Comparison of ENCODE assay signal across 28 cellular contexts in the genomic region with DNA sequence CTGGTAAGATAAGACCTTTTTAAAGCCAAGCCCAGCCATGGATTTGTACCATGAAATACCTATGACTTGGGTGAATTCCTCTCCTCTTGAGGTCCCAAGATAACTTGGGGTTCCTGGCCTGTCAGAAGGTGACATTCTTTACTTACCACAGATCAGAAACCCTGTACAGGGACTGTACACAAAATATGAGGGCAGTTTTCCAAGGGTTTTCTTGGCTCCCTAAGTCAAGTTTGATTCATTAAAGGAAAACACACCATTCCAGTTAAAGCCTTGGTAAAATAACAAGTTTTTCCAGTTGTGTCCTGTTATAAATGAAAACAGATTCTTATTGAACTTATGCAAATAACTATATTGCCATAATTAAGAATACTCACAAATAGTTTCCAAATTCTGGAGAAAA.
"Had no signal": no experiment of that assay in that cellular context is flagged by ENCODE, and none has a peak within 500 bp of the region (broad histone marks: within the 10 kb centered on the region; RNA-seq: fewer than 3 reads in every experiment).

No MANE protein-coding gene starts in this region.

- FAIRE-seq: colon, endometrium had no signal

- DNase-seq: activated CD4-positive, alpha-beta memory T cell treated with anti-CD3 and anti-CD28 coated beads, Interleukin-2, amount 10 ng/mL, durations not matched to agents 7 days and 5 days; activated CD4-positive, alpha-beta T cell treated with anti-CD3 and anti-CD28 coated beads for 1 hour; activated CD4-positive, alpha-beta T cell treated with anti-CD3 and anti-CD28 coated beads for 4 hours; activated CD4-positive, alpha-beta T cell treated with anti-CD3 and anti-CD28 coated beads, Interleukin-2, amount 10 ng/mL, durations not matched to agents 7 days and 5 days; activated CD4-positive, alpha-beta T cell treated with anti-CD3 and anti-CD28 coated beads, Interleukin-2, amount 50 U/mL, for 4 hours; activated CD8-positive, alpha-beta memory T cell treated with anti-CD3 and anti-CD28 coated beads, Interleukin-2, amount 50 U/mL, for 48 hours; activated effector memory CD4-positive, alpha-beta T cell treated with Interleukin-2 at 50 U/mL for 16 hours; activated gamma-delta T cell treated with Interleukin-2 at 50 U/mL for 16 hours; activated naive CD4-positive, alpha-beta T cell treated with anti-CD3 and anti-CD28 coated beads, Interleukin-2, amount 50 U/mL, for 16 hours; activated naive CD4-positive, alpha-beta T cell treated with Interleukin-2 at 50 U/mL for 16 hours; activated T-cell treated with anti-CD3 and anti-CD28 coated beads, Interleukin-2, amount 50 U/mL, for 4 hours; amniotic stem cell; anterior cingulate cortex; body of pancreas; caudate nucleus; cortex of kidney; effector CD8-positive, alpha-beta T cell; esophagus squamous epithelium; foreskin melanocyte; glutamatergic neuron; heart left ventricle; T-helper 2 cell had no signal

- H3K4me3 ChIP-seq: body of pancreas, esophagus squamous epithelium, heart left ventricle had no signal

- H3K4me3 Mint-ChIP-seq: activated CD4-positive, alpha-beta memory T cell treated with anti-CD3 and anti-CD28 coated beads, Interleukin-2, amount 10 ng/mL, durations not matched to agents 7 days and 5 days; activated CD4-positive, alpha-beta T cell treated with anti-CD3 and anti-CD28 coated beads, Interleukin-2, amount 10 ng/mL, durations not matched to agents 7 days and 5 days; activated naive CD8-positive, alpha-beta T cell; activated T-cell treated with anti-CD3 and anti-CD28 coated beads, Interleukin-2, amount 50 U/mL, for 4 hours; activated T-helper 17 cell treated with anti-CD3 and anti-CD28 coated beads, Interleukin-2, amount 50 U/mL, for 72 hours; WTC11 had no signal

- H3K27ac ChIP-seq: body of pancreas, epithelial cell of prostate, esophagus squamous epithelium, heart left ventricle had no signal

- H3K27me3 ChIP-seq: body of pancreas, esophagus squamous epithelium, heart left ventricle had no signal

- H3K36me3 Mint-ChIP-seq: activated naive CD8-positive, alpha-beta T cell had no signal

- ATAC-seq: activated T-cell treated with anti-CD3 and anti-CD28 coated beads, Interleukin-2, amount 50 U/mL, for 4 hours; activated T-helper 17 cell treated with anti-CD3 and anti-CD28 coated beads, Interleukin-2, amount 50 U/mL, for 72 hours; body of pancreas; heart left ventricle; WTC11 had no signal

- H3K27me3 Mint-ChIP-seq: activated CD4-positive, alpha-beta memory T cell treated with anti-CD3 and anti-CD28 coated beads, Interleukin-2, amount 10 ng/mL, durations not matched to agents 7 days and 5 days; activated CD4-positive, alpha-beta T cell treated with anti-CD3 and anti-CD28 coated beads, Interleukin-2, amount 10 ng/mL, durations not matched to agents 7 days and 5 days; activated naive CD8-positive, alpha-beta T cell; activated T-helper 17 cell treated with anti-CD3 and anti-CD28 coated beads, Interleukin-2, amount 50 U/mL, for 72 hours had no signal

- H3K27ac Mint-ChIP-seq: activated CD4-positive, alpha-beta memory T cell treated with anti-CD3 and anti-CD28 coated beads, Interleukin-2, amount 10 ng/mL, durations not matched to agents 7 days and 5 days; activated CD4-positive, alpha-beta T cell treated with anti-CD3 and anti-CD28 coated beads, Interleukin-2, amount 10 ng/mL, durations not matched to agents 7 days and 5 days; activated naive CD8-positive, alpha-beta T cell; activated T-helper 17 cell treated with anti-CD3 and anti-CD28 coated beads, Interleukin-2, amount 50 U/mL, for 72 hours; WTC11 had no signal

- H3K4me1 Mint-ChIP-seq: WTC11 had no signal

- H3K36me3 ChIP-seq: esophagus squamous epithelium, heart left ventricle had no signal

- H3K9me3 ChIP-seq: body of pancreas, esophagus squamous epithelium, heart left ventricle had no signal

- H3K9me3 Mint-ChIP-seq: activated CD4-positive, alpha-beta memory T cell treated with anti-CD3 and anti-CD28 coated beads, Interleukin-2, amount 10 ng/mL, durations not matched to agents 7 days and 5 days; activated CD4-positive, alpha-beta T cell treated with anti-CD3 and anti-CD28 coated beads, Interleukin-2, amount 10 ng/mL, durations not matched to agents 7 days and 5 days; activated T-cell treated with anti-CD3 and anti-CD28 coated beads, Interleukin-2, amount 50 U/mL, for 4 hours; activated T-helper 17 cell treated with anti-CD3 and anti-CD28 coated beads, Interleukin-2, amount 50 U/mL, for 72 hours had no signal
